ENCODE assay signal across 8 cellular contexts in genomic region chr10:23368816-23369640, GRCh38. TPM values are rescaled to one million over a fixed set of nuclear protein-coding genes. Genes with fewer than 3 reads are reported as not detected.
DNase-seq lines count a peak whose midpoint lies in the region; ATAC-seq and TF ChIP-seq lines count a peak whose summit lies in the region.

No MANE protein-coding gene starts in this region.

- intact Hi-C loops in sciatic nerve (cut with DNase I) (no loop called here), ovary (cut with DNase I) (no loop called here)

- H3K27me3 ChIP-seq in KMS-11 (ENCODE audit: insufficient read depth, low read depth) (no peaks in the 10 kb centered on the region), ovary (no peaks in the 10 kb centered on the region)

- no peak for TF ChIP-seq EP300 in ovary (IDR thresholded peaks at IDR 0.05)

- H3K9ac ChIP-seq in KMS-11 = peak overlapping the region; percentile 3; the same call in 1 of the 2 replicates

- DNase-seq in kidney tubule cell (ENCODE audit: low spot score) (peak; percentile 57), sciatic nerve (ENCODE audit: low spot score) (no peak), NCI-H1105 (lab: John Stamatoyannopoulos, UW) (no peak), ovary (no peak), DMS79 treated with DMSO at 0.1 percent for 48 hours (lab: John Stamatoyannopoulos, UW) (no peak)

- H3K4me2 ChIP-seq in KMS-11 = peak overlapping the region; percentile 88

- H4K20me1 ChIP-seq in KMS-11 (ENCODE audit: insufficient read depth) = no peaks in the 10 kb centered on the region

- H3K36me3 ChIP-seq in KMS-11 (ENCODE audit: insufficient read depth) = no peaks in the 10 kb centered on the region
- no peaks in the 10 kb centered on the region for H3K36me3 ChIP-seq in ovary

- TF ChIP-seq CTCF in KMS-11 (conservative IDR thresholded peaks at IDR 0.05; ENCODE audit: low read depth, low read length) = no peak
- TF ChIP-seq CTCF in ovary (IDR thresholded peaks at IDR 0.05) = no peak

- H3K9me3 ChIP-seq in ovary = no peaks in the 10 kb centered on the region

- H3K4me1 ChIP-seq in KMS-11 (ENCODE audit: low read depth, poor library complexity, severe bottlenecking) (peaks cover 31% of the 10 kb centered on the region), ovary (ENCODE audit: insufficient read depth) (no peaks in the 10 kb centered on the region)

- 25 to 32% (median 31%) methylated on average over 7 of the region's 7 CpGs for WGBS in ovary, 3 donors

- no peaks in the 10 kb centered on the region for H3K79me2 ChIP-seq in KMS-11 (ENCODE audit: insufficient read depth, low read depth)

- H3K4me3 ChIP-seq in KMS-11 (IDR thresholded peaks at IDR 0.05; ENCODE audit: insufficient read depth, low read depth, low read length) (no peak overlapping the region), ovary (no peak overlapping the region)

- H2AFZ ChIP-seq in KMS-11 (ENCODE audit: low read depth) = peak overlapping the region; percentile 78

- H3K27ac ChIP-seq in KMS-11 (peak overlapping the region; percentile 73), ovary (no peak overlapping the region)

- TF ChIP-seq POLR2A in ovary (IDR thresholded peaks at IDR 0.05) = no peak

- ATAC-seq in GM18870 (IDR thresholded peaks at IDR 0.05; ENCODE audit: unreplicated experiment) = peak; percentile 73
- ATAC-seq in GM21825 (IDR thresholded peaks at IDR 0.05; ENCODE audit: unreplicated experiment) = peak; percentile 71
- ATAC-seq in sciatic nerve = no peak

RNA-seq across cellular contexts. Expression of gene C10orf67, which starts 24.4 kb away (rescaled TPM):
- total RNA-seq in sciatic nerve = 1.2 TPM
- total RNA-seq in ovary = 1 to 10 TPM in 1 of 7 donors, under 1 TPM in 6; 0.13 to 1.0 (median 0.35) TPM
- polyA plus RNA-seq in ovary = under 1 TPM; 0.08 to 0.25 TPM
